In the genomic region with DNA sequence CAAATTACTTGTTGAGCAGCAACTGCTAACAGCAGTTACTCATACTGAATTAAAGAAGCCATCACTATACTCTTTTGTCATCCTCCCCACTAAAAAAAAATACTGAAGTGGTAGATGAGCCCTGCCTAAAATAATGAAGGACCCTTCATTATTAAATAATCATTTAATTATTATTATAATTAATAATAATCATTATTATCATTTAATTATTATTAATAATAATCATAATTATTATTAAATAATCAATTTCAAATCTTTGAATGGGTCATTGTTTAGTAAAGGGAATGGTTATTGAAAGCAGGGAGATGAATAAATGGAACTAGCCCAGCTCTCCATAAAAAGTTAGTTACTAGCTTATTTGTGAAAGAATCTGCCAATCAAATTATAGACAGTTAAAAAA, we compare ENCODE assay signal across 35 cellular contexts.
"Had no signal": no experiment of that assay in that cellular context is flagged by ENCODE, and none has a peak within 500 bp of the region (broad histone marks: within the 10 kb centered on the region; RNA-seq: fewer than 3 reads in every experiment).

No MANE protein-coding gene starts in this region.

- H3K27ac ChIP-seq: KMS-11 had no signal

- DNase-seq: Karpas-422, Kasumi-1, KG1, MG63, MM.1S, MV-4-11, NCI-H1048, NCI-H1092, NCI-H1092 treated with DMSO at 0.1 percent for 48 hours, NCI-H1105, NCI-H1105 treated with DMSO at 0.1 percent for 48 hours, NCI-H1417, NCI-H1417 treated with DMSO at 0.1 percent for 48 hours, NCI-H1436, NCI-H1436 treated with DMSO at 0.1 percent for 48 hours, NCI-H146, NCI-H1694, NCI-H1694 treated with DMSO at 0.1 percent for 48 hours, NCI-H187, NCI-H187 treated with DMSO at 0.1 percent for 48 hours, NCI-H1930, NCI-H2029, NCI-H2029 treated with DMSO at 0.1 percent for 48 hours, NCI-H2081, NCI-H2081 treated with DMSO at 0.1 percent for 48 hours, NCI-H2107, NCI-H2171, NCI-H2171 treated with DMSO at 0.1 percent for 48 hours, NCI-H2227 treated with DMSO at 0.1 percent for 48 hours, NCI-H226, NCI-H345, NCI-H446, NCI-H446 treated with DMSO at 0.1 percent for 48 hours, NCI-H510A had no signal

- H3K27me3 ChIP-seq: MG63 had no signal

- H3K36me3 ChIP-seq: MG63 had no signal

- H3K4me3 ChIP-seq: MG63 had no signal
